ENCODE assay signal across 20 cellular contexts in genomic region chr1:36881541-36881940, GRCh38.
"Had no signal": no experiment of that assay in that cellular context is flagged by ENCODE, and none has a peak within 500 bp of the region (broad histone marks: within the 10 kb centered on the region; RNA-seq: fewer than 3 reads in every experiment).

No MANE protein-coding gene starts in this region.

- H3K36me3 ChIP-seq: breast epithelium, heart left ventricle, lower lobe of right lung, ovary, tibial artery, uterus had no signal

- H3K27me3 ChIP-seq: breast epithelium, ovary, uterus had no signal

- H3K27ac Mint-ChIP-seq: activated naive CD8-positive, alpha-beta T cell treated with anti-CD3 and anti-CD28 coated beads for 36 hours; endodermal cell; natural killer cell treated with Interleukin-12 subunit alpha and Interleukin-12 subunit beta and Interleukin-15 and Interleukin-18, amount 100 ng/mL, for 72 hours; stimulated activated naive CD8-positive, alpha-beta T cell treated with anti-CD3 and anti-CD28 coated beads, Interleukin-15, Interleukin-2, amounts not matched to agents 100 ng/mL and 50 ng/mL, for 24 hours had no signal

- ATAC-seq: activated T-cell treated with anti-CD3 and anti-CD28 coated beads, Interleukin-2, amount 50 U/mL, for 4 hours; heart left ventricle; lower lobe of right lung; natural killer cell treated with Interleukin-12 subunit alpha and Interleukin-12 subunit beta and Interleukin-15 and Interleukin-18, amount 100 ng/mL, for 72 hours; psoas muscle; right cardiac atrium had no signal

- DNase-seq: activated CD4-positive, alpha-beta T cell treated with anti-CD3 and anti-CD28 coated beads, Interleukin-2, amount 50 U/mL, for 4 hours; activated naive CD4-positive, alpha-beta T cell treated with Interleukin-2 at 50 U/mL for 16 hours; activated naive CD8-positive, alpha-beta T cell treated with anti-CD3 and anti-CD28 coated beads for 36 hours; activated T-cell treated with anti-CD3 and anti-CD28 coated beads, Interleukin-2, amount 50 U/mL, for 4 hours; amniotic stem cell; cortex of kidney; endodermal cell; ovary; psoas muscle; right cardiac atrium; stimulated activated CD4-positive, alpha-beta T cell treated with anti-CD3 and anti-CD28 coated beads, Interleukin-12 subunit alpha, Interleukin-12 subunit beta, amount 100 ng/mL, for 4 hours; stimulated activated CD4-positive, alpha-beta T cell treated with anti-CD3 and anti-CD28 coated beads, Interleukin-4, amount 100 ng/mL, for 4 hours; T-helper 9 cell; uterus had no signal

- H3K9me3 Mint-ChIP-seq: activated naive CD8-positive, alpha-beta T cell treated with anti-CD3 and anti-CD28 coated beads for 36 hours; activated T-cell treated with anti-CD3 and anti-CD28 coated beads, Interleukin-2, amount 50 U/mL, for 4 hours; endodermal cell; natural killer cell treated with Interleukin-12 subunit alpha and Interleukin-12 subunit beta and Interleukin-15 and Interleukin-18, amount 100 ng/mL, for 72 hours; stimulated activated naive CD8-positive, alpha-beta T cell treated with anti-CD3 and anti-CD28 coated beads, Interleukin-15, Interleukin-2, amounts not matched to agents 100 ng/mL and 50 ng/mL, for 24 hours had no signal

- H3K4me1 Mint-ChIP-seq: activated naive CD8-positive, alpha-beta T cell treated with anti-CD3 and anti-CD28 coated beads for 36 hours; endodermal cell had no signal

- H3K4me1 ChIP-seq: breast epithelium, lower lobe of right lung, psoas muscle, tibial artery, uterus had no signal

- H3K27ac ChIP-seq: breast epithelium, heart left ventricle, lower lobe of right lung, ovary, psoas muscle, tibial artery, uterus had no signal

- H3K4me3 Mint-ChIP-seq: activated naive CD8-positive, alpha-beta T cell treated with anti-CD3 and anti-CD28 coated beads for 36 hours; activated T-cell treated with anti-CD3 and anti-CD28 coated beads, Interleukin-2, amount 50 U/mL, for 4 hours; endodermal cell; natural killer cell treated with Interleukin-12 subunit alpha and Interleukin-12 subunit beta and Interleukin-15 and Interleukin-18, amount 100 ng/mL, for 72 hours; stimulated activated naive CD8-positive, alpha-beta T cell treated with anti-CD3 and anti-CD28 coated beads, Interleukin-15, Interleukin-2, amounts not matched to agents 100 ng/mL and 50 ng/mL, for 24 hours had no signal

- H3K4me3 ChIP-seq: breast epithelium, heart left ventricle, lower lobe of right lung, ovary, psoas muscle, tibial artery, uterus had no signal

- H3K36me3 Mint-ChIP-seq: activated naive CD8-positive, alpha-beta T cell treated with anti-CD3 and anti-CD28 coated beads for 36 hours; natural killer cell treated with Interleukin-12 subunit alpha and Interleukin-12 subunit beta and Interleukin-15 and Interleukin-18, amount 100 ng/mL, for 72 hours had no signal

- H3K9me3 ChIP-seq: breast epithelium, heart left ventricle, lower lobe of right lung, ovary, psoas muscle, tibial artery, uterus had no signal
